ENCODE assay signal across 19 cellular contexts in genomic region chr3:169390741-169391300, GRCh38.
DNase-seq lines count a peak whose midpoint lies in the region; ATAC-seq and TF ChIP-seq lines count a peak whose summit lies in the region.
"Had no signal": no experiment of that assay in that cellular context is flagged by ENCODE, and none has a peak within 500 bp of the region (broad histone marks: within the 10 kb centered on the region; RNA-seq: fewer than 3 reads in every experiment).

No MANE protein-coding gene starts in this region.

- peak overlapping the region; percentile 33 for H4K8ac ChIP-seq in trophoblast cell (ENCODE audit: low read depth, low read length)

- H3K4me2 ChIP-seq in trophoblast cell (ENCODE audit: low read length), result no peak overlapping the region
- H3K4me2 ChIP-seq: BLaER1 treated with 17β-estradiol and CSF1 and Interleukin-3, amounts not matched to agents 10 nM and 100 nM had no signal

- peak overlapping the region; percentile 53 for H3K14ac ChIP-seq in trophoblast cell (ENCODE audit: low read length)

- no peak overlapping the region for H3K4ac ChIP-seq in trophoblast cell (ENCODE audit: low read depth, low read length)

- H3K27me3 Mint-ChIP-seq in activated naive CD8-positive, alpha-beta T cell treated with anti-CD3 and anti-CD28 coated beads, Interleukin-2, amount 50 U/mL, for 24 hours, result peaks cover 5% of the 10 kb centered on the region
- H3K27me3 Mint-ChIP-seq in activated T-cell treated with anti-CD3 and anti-CD28 coated beads, Interleukin-2, amount 50 U/mL, for 24 hours, result peaks cover 16% of the 10 kb centered on the region
- H3K27me3 Mint-ChIP-seq: stimulated activated memory B cell treated with anti-CD40 and anti-IgM and Interleukin-4, amounts not matched to agents 10 μg/mL and 1 μg/mL and 100 μg/mL, for 72 hours had no signal

- H3K4me3 ChIP-seq in HEK293 (ENCODE audit: low read depth, low read length) (no peak overlapping the region), trophoblast cell (ENCODE audit: low read depth, low read length) (no peak overlapping the region)
- H3K4me3 ChIP-seq: BLaER1 treated with 17β-estradiol and CSF1 and Interleukin-3, amounts not matched to agents 10 nM and 100 nM had no signal

- TF ChIP-seq POLR2A in erythroblast (IDR thresholded peaks at IDR 0.05; ENCODE audit: low read length), result no peak

- H2AK5ac ChIP-seq in trophoblast cell (ENCODE audit: low read length), result no peak overlapping the region

- H3K9me3 Mint-ChIP-seq in activated naive CD8-positive, alpha-beta T cell treated with anti-CD3 and anti-CD28 coated beads, Interleukin-2, amount 50 U/mL, for 24 hours, result no peaks in the 10 kb centered on the region
- no peaks in the 10 kb centered on the region for H3K9me3 Mint-ChIP-seq in activated T-cell treated with anti-CD3 and anti-CD28 coated beads, Interleukin-2, amount 50 U/mL, for 24 hours
- H3K9me3 Mint-ChIP-seq: activated B cell treated with CpG ODN at 0.5 μM for 24 hours; activated naive CD8-positive, alpha-beta T cell treated with anti-CD3 and anti-CD28 coated beads, Interleukin-2, amount 10 ng/mL, durations not matched to agents 7 days and 5 days; dendritic cell treated with granulocyte-macrophage colony-stimulating factor and Interleukin-4, amounts not matched to agents 40 ng/mL and 50 ng/mL, for 4 days; stimulated activated memory B cell treated with anti-CD40 and anti-IgM and Interleukin-4, amounts not matched to agents 10 μg/mL and 1 μg/mL and 100 μg/mL, for 72 hours had no signal

- H4K91ac ChIP-seq in trophoblast cell (ENCODE audit: low read depth, low read length), result peak overlapping the region; percentile 83

- H3K4me1 Mint-ChIP-seq in activated naive CD8-positive, alpha-beta T cell treated with anti-CD3 and anti-CD28 coated beads, Interleukin-2, amount 50 U/mL, for 24 hours, result no peaks in the 10 kb centered on the region
- H3K4me1 Mint-ChIP-seq in activated T-cell treated with anti-CD3 and anti-CD28 coated beads, Interleukin-2, amount 50 U/mL, for 24 hours (ENCODE audit: low read depth), result no peaks in the 10 kb centered on the region
- H3K4me1 Mint-ChIP-seq: activated B cell treated with CpG ODN at 0.5 μM for 24 hours; activated naive CD8-positive, alpha-beta T cell treated with anti-CD3 and anti-CD28 coated beads, Interleukin-2, amount 10 ng/mL, durations not matched to agents 7 days and 5 days; stimulated activated memory B cell treated with anti-CD40 and anti-IgM and Interleukin-4, amounts not matched to agents 10 μg/mL and 1 μg/mL and 100 μg/mL, for 72 hours had no signal

- H3K9me3 ChIP-seq in HEK293 (ENCODE audit: control insufficient read depth, insufficient read depth, low read depth, low read length) (no peaks in the 10 kb centered on the region), trophoblast cell (ENCODE audit: insufficient read depth, low read depth, low read length) (no peaks in the 10 kb centered on the region)
- H3K9me3 ChIP-seq: BLaER1 treated with 17β-estradiol and CSF1 and Interleukin-3, amounts not matched to agents 10 nM and 100 nM had no signal

- peak overlapping the region; percentile 34; the same call in 1 of the 2 replicates for H3K27ac ChIP-seq in HEK293 (ENCODE audit: extremely low read depth, low read depth, low read length)
- H3K27ac ChIP-seq in trophoblast cell (ENCODE audit: low read depth, low read length), result peak overlapping the region; percentile 77
- H3K27ac ChIP-seq: BLaER1 treated with 17β-estradiol and CSF1 and Interleukin-3, amounts not matched to agents 10 nM and 100 nM had no signal

- CTCF ChIA-PET in HEK293 (lab: Yijun Ruan, JAX), result interaction anchor here (0.5 to 3.0 kb wide), 10 partner anchors 11 to 366 kb away, joined by 3 to 10 read pairs (median 4); no protein-coding TSS in a partner anchor

- peaks cover 23% of the 10 kb centered on the region for H3K4me1 ChIP-seq in HEK293 (ENCODE audit: control insufficient read depth, insufficient read depth, low read length)
- peaks cover 4 to 7% of the 10 kb centered on the region in 2 experiments for H3K4me1 ChIP-seq in trophoblast cell (ENCODE audit: control insufficient read depth in 1 of 2, insufficient read depth in 2 of 2, low read length in 2 of 2)

- WGBS in trophoblast cell (ENCODE audit: extremely low coverage, insufficient coverage, insufficient read length), result no CpG with 5 or more reads among the region's 4 CpGs

- H3K79me1 ChIP-seq in trophoblast cell (ENCODE audit: low read length), result peaks cover 13% of the 10 kb centered on the region

- H3K18ac ChIP-seq in trophoblast cell (ENCODE audit: low read length), result no peak overlapping the region

- H3K27ac Mint-ChIP-seq in activated naive CD8-positive, alpha-beta T cell treated with anti-CD3 and anti-CD28 coated beads, Interleukin-2, amount 50 U/mL, for 24 hours, result no peak overlapping the region
- no peak overlapping the region for H3K27ac Mint-ChIP-seq in activated T-cell treated with anti-CD3 and anti-CD28 coated beads, Interleukin-2, amount 50 U/mL, for 24 hours
- H3K27ac Mint-ChIP-seq: activated B cell treated with CpG ODN at 0.5 μM for 24 hours; activated naive CD8-positive, alpha-beta T cell treated with anti-CD3 and anti-CD28 coated beads, Interleukin-2, amount 10 ng/mL, durations not matched to agents 7 days and 5 days; dendritic cell treated with granulocyte-macrophage colony-stimulating factor and Interleukin-4, amounts not matched to agents 40 ng/mL and 50 ng/mL, for 4 days; natural killer cell; stimulated activated memory B cell treated with anti-CD40 and anti-IgM and Interleukin-4, amounts not matched to agents 10 μg/mL and 1 μg/mL and 100 μg/mL, for 72 hours had no signal

- no peaks in the 10 kb centered on the region for H3K36me3 Mint-ChIP-seq in activated naive CD8-positive, alpha-beta T cell treated with anti-CD3 and anti-CD28 coated beads, Interleukin-2, amount 50 U/mL, for 24 hours (ENCODE audit: low read depth)
- no peaks in the 10 kb centered on the region for H3K36me3 Mint-ChIP-seq in activated T-cell treated with anti-CD3 and anti-CD28 coated beads, Interleukin-2, amount 50 U/mL, for 24 hours (ENCODE audit: low read depth)
- H3K36me3 Mint-ChIP-seq: activated naive CD8-positive, alpha-beta T cell treated with anti-CD3 and anti-CD28 coated beads, Interleukin-2, amount 10 ng/mL, durations not matched to agents 7 days and 5 days; natural killer cell; stimulated activated memory B cell treated with anti-CD40 and anti-IgM and Interleukin-4, amounts not matched to agents 10 μg/mL and 1 μg/mL and 100 μg/mL, for 72 hours had no signal

- no peak overlapping the region for H4K12ac ChIP-seq in trophoblast cell (ENCODE audit: low read depth, low read length)

- no peak overlapping the region for H3K9ac ChIP-seq in trophoblast cell (ENCODE audit: low read length)
- H3K9ac ChIP-seq: BLaER1 treated with 17β-estradiol and CSF1 and Interleukin-3, amounts not matched to agents 10 nM and 100 nM had no signal

- H3K27me3 ChIP-seq in trophoblast cell (ENCODE audit: insufficient read depth, low read length), result no peaks in the 10 kb centered on the region
- H3K27me3 ChIP-seq: BLaER1 treated with 17β-estradiol and CSF1 and Interleukin-3, amounts not matched to agents 10 nM and 100 nM had no signal

- no peak overlapping the region for H3K4me3 Mint-ChIP-seq in activated naive CD8-positive, alpha-beta T cell treated with anti-CD3 and anti-CD28 coated beads, Interleukin-2, amount 50 U/mL, for 24 hours
- H3K4me3 Mint-ChIP-seq in activated T-cell treated with anti-CD3 and anti-CD28 coated beads, Interleukin-2, amount 50 U/mL, for 24 hours, result no peak overlapping the region
- H3K4me3 Mint-ChIP-seq: activated B cell treated with CpG ODN at 0.5 μM for 24 hours; activated naive CD8-positive, alpha-beta T cell treated with anti-CD3 and anti-CD28 coated beads, Interleukin-2, amount 10 ng/mL, durations not matched to agents 7 days and 5 days; dendritic cell treated with granulocyte-macrophage colony-stimulating factor and Interleukin-4, amounts not matched to agents 40 ng/mL and 50 ng/mL, for 4 days; natural killer cell; stimulated activated memory B cell treated with anti-CD40 and anti-IgM and Interleukin-4, amounts not matched to agents 10 μg/mL and 1 μg/mL and 100 μg/mL, for 72 hours had no signal

- no peaks in the 10 kb centered on the region for H3K79me2 ChIP-seq in trophoblast cell (ENCODE audit: control insufficient read depth, insufficient read depth, low read length, poor library complexity)

- H3K36me3 ChIP-seq in HEK293 (ENCODE audit: control insufficient read depth in 2 of 2, insufficient read depth in 1 of 2, low read length in 2 of 2), result no peaks in the 10 kb centered on the region
- no peaks in the 10 kb centered on the region for H3K36me3 ChIP-seq in trophoblast cell (ENCODE audit: control insufficient read depth in 1 of 2, insufficient read depth in 2 of 2, low read length in 2 of 2)
- H3K36me3 ChIP-seq: BLaER1 treated with 17β-estradiol and CSF1 and Interleukin-3, amounts not matched to agents 10 nM and 100 nM had no signal

- peak overlapping the region; percentile 64 for H2BK120ac ChIP-seq in trophoblast cell (ENCODE audit: insufficient read depth, low read length, poor library complexity)

- peak; percentile 72 for DNase-seq in SK-N-DZ (ENCODE audit: low spot score)
- peak; percentile 6 to 9 for DNase-seq in erythroblast (lab: John Stamatoyannopoulos, UW)
- DNase-seq in trophoblast cell, result peak in 1 of 2 donors; percentile 23
- no peak for DNase-seq in activated naive CD8-positive, alpha-beta T cell treated with anti-CD3 and anti-CD28 coated beads, Interleukin-2, amount 50 U/mL, for 24 hours
- no peak for DNase-seq in activated T-cell treated with anti-CD3 and anti-CD28 coated beads, Interleukin-2, amount 50 U/mL, for 48 hours
- DNase-seq in activated T-cell treated with anti-CD3 and anti-CD28 coated beads, Interleukin-2, amount 50 U/mL, for 24 hours, result no peak
- DNase-seq: activated B cell treated with CpG ODN at 0.5 μM for 24 hours; activated CD8-positive, alpha-beta memory T cell treated with anti-CD3 and anti-CD28 coated beads, Interleukin-2, amount 50 U/mL, for 48 hours; activated naive CD8-positive, alpha-beta T cell treated with anti-CD3 and anti-CD28 coated beads, Interleukin-2, amount 10 ng/mL, durations not matched to agents 7 days and 5 days; islet precursor cell; KBM-7; natural killer cell; NCI-H2029 treated with DMSO at 0.1 percent for 48 hours; right cardiac atrium; stimulated activated CD4-positive, alpha-beta T cell treated with anti-CD3 and anti-CD28 coated beads, Interleukin-4, amount 100 ng/mL, for 4 hours had no signal

- no peak for TF ChIP-seq CTCF in HEK293 (tag by site-specific recombination; IDR thresholded peaks at IDR 0.05)

- no peak overlapping the region for H2AFZ ChIP-seq in trophoblast cell (ENCODE audit: insufficient read depth, low read length, poor library complexity)

- ATAC-seq in activated naive CD8-positive, alpha-beta T cell treated with anti-CD3 and anti-CD28 coated beads, Interleukin-2, amount 50 U/mL, for 24 hours, result no peak
- ATAC-seq: natural killer cell; stimulated activated memory B cell treated with anti-CD40 and anti-IgM and Interleukin-4, amounts not matched to agents 10 μg/mL and 1 μg/mL and 100 μg/mL, for 72 hours had no signal

- peak overlapping the region; percentile 71 for H2BK5ac ChIP-seq in trophoblast cell (ENCODE audit: low read depth, low read length, poor library complexity)

- H2BK12ac ChIP-seq in trophoblast cell (ENCODE audit: low read length), result no peak overlapping the region

- POLR2A ChIA-PET in HEK293 (lab: Yijun Ruan, JAX), result no interaction called here

- H3K23ac ChIP-seq in trophoblast cell (ENCODE audit: low read length), result no peak overlapping the region

Comparison
In these comparisons a context has a peak if more than half of its experiments do, and no peak if none do; other contexts are left out.
1. DNase-seq: peak in SK-N-DZ (single experiment) and erythroblast (2 of 2); none in activated naive CD8-positive, alpha-beta T cell treated with anti-CD3 and anti-CD28 coated beads, Interleukin-2, amount 50 U/mL, for 24 hours (single experiment), activated T-cell treated with anti-CD3 and anti-CD28 coated beads, Interleukin-2, amount 50 U/mL, for 48 hours (0 of 2) and activated T-cell treated with anti-CD3 and anti-CD28 coated beads, Interleukin-2, amount 50 U/mL, for 24 hours (single experiment).